8 cellular contexts compared by ENCODE assay signal in genomic region chr19:35142531-35143230, GRCh38.
DNase-seq lines count a peak whose midpoint lies in the region; ATAC-seq and TF ChIP-seq lines count a peak whose summit lies in the region.

No MANE protein-coding gene starts in this region.

- H3K4me3 ChIP-seq in HEK293 (ENCODE audit: low read depth, low read length) (no peak overlapping the region), astrocyte of the cerebellum (ENCODE audit: low read depth, low read length) (no peak overlapping the region)

- POLR2A ChIA-PET in HEK293 (lab: Yijun Ruan, JAX) = interaction anchor here (0.6 to 1.9 kb wide), 6 partner anchors 18 to 465 kb away, joined by 3 to 21 read pairs (median 6); partner anchors contain the start of gene ZNF302

- TF ChIP-seq CTCF in HEK293 (tag by site-specific recombination; IDR thresholded peaks at IDR 0.05) = peak; percentile 40; the same call in 1 of the 2 replicates
- TF ChIP-seq CTCF in astrocyte of the cerebellum (IDR thresholded peaks at IDR 0.05; ENCODE audit: low read depth, low read length, missing control alignments) = peak; percentile 20

- in situ Hi-C loops in astrocyte of the cerebellum (cut with HindIII; ENCODE audit: low sequenced_read_pairs) = no loop called here

- no peak overlapping the region for H3K27ac ChIP-seq in HEK293 (ENCODE audit: extremely low read depth, low read depth, low read length)

- H3K4me1 ChIP-seq in HEK293 (ENCODE audit: control insufficient read depth, insufficient read depth, low read length) = peaks cover 31% of the 10 kb centered on the region

- ATAC-seq in GM19023 (IDR thresholded peaks at IDR 0.05; ENCODE audit: unreplicated experiment) (no peak), HG03175 (IDR thresholded peaks at IDR 0.05; ENCODE audit: unreplicated experiment) (no peak)

- no peaks in the 10 kb centered on the region; a peak in 1 of 3 replicates for H3K36me3 ChIP-seq in HEK293 (ENCODE audit: control insufficient read depth in 2 of 2, insufficient read depth in 1 of 2, low read length in 2 of 2)

- DNase-seq in AG08396 (ENCODE audit: low spot score) = peak; percentile 68
- DNase-seq in T-helper 22 cell (ENCODE audit: low read depth) = peak; percentile 46
- DNase-seq in astrocyte of the cerebellum (ENCODE audit: low read depth) = no peak
- peak; percentile 25 for DNase-seq in kidney glomerular epithelial cell (lab: John Stamatoyannopoulos, UW)
- peak; percentile 59 for DNase-seq in stimulated activated CD8-positive, alpha-beta memory T cell treated with anti-CD3 and anti-CD28 coated beads, Interleukin-15, amount 100 ng/mL, for 1 hour (ENCODE audit: low read depth)

- CTCF ChIA-PET in HEK293 (lab: Yijun Ruan, JAX) = interaction anchor here (0.6 to 4.7 kb wide), 47 partner anchors 11 to 494 kb away, joined by 3 to 82 read pairs (median 7); partner anchors contain the start of genes FAM187B, FXYD3, FXYD5 and ZNF792

- no peaks in the 10 kb centered on the region for H3K9me3 ChIP-seq in HEK293 (ENCODE audit: control insufficient read depth, insufficient read depth, low read depth, low read length)

TF ChIP-seq in HEK293, 187 proteins besides CTCF, POLR2A, EP300 and RAD21 (continues in another document):
- TF ChIP-seq, protein P1, sequence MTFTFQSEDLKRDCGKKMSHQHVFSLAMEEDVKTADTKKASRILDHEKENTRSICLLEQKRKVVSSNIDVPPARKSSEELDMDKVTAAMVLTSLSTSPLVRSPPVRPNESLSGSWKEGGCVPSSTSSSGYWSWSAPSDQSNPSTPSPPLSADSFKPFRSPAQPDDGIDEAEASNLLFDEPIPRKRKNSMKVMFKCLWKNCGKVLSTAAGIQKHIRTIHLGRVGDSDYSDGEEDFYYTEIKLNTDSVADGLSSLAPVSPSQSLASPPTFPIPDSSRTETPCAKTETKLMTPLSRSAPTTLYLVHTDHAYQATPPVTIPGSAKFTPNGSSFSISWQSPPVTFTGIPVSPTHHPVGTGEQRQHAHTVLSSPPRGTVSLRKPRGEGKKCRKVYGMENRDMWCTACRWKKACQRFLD (tag by site-specific recombination; IDR thresholded peaks at IDR 0.05) = no peak
- TF ChIP-seq, protein P2, sequence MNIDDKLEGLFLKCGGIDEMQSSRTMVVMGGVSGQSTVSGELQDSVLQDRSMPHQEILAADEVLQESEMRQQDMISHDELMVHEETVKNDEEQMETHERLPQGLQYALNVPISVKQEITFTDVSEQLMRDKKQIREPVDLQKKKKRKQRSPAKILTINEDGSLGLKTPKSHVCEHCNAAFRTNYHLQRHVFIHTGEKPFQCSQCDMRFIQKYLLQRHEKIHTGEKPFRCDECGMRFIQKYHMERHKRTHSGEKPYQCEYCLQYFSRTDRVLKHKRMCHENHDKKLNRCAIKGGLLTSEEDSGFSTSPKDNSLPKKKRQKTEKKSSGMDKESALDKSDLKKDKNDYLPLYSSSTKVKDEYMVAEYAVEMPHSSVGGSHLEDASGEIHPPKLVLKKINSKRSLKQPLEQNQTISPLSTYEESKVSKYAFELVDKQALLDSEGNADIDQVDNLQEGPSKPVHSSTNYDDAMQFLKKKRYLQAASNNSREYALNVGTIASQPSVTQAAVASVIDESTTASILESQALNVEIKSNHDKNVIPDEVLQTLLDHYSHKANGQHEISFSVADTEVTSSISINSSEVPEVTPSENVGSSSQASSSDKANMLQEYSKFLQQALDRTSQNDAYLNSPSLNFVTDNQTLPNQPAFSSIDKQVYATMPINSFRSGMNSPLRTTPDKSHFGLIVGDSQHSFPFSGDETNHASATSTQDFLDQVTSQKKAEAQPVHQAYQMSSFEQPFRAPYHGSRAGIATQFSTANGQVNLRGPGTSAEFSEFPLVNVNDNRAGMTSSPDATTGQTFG (tag by site-specific recombination; IDR thresholded peaks at IDR 0.05; ENCODE audit: borderline replicate concordance) = no peak
- TF ChIP-seq EGR2 (tag by site-specific recombination; IDR thresholded peaks at IDR 0.05; ENCODE audit: low read depth) (peak; percentile 94), SALL2 (tag by site-specific recombination; IDR thresholded peaks at IDR 0.05; ENCODE audit: borderline replicate concordance) (peak; percentile 46; the same call in 1 of the 2 replicates), ZNF248 (tag by site-specific recombination; IDR thresholded peaks at IDR 0.05) (no peak), ZBTB44 (tag by site-specific recombination; IDR thresholded peaks at IDR 0.05) (no peak), ZNF132 (tag by site-specific recombination; IDR thresholded peaks at IDR 0.05; ENCODE audit: borderline replicate concordance) (no peak), SETDB1 (IDR thresholded peaks at IDR 0.05; ENCODE audit: insufficient read length, low read length) (no peak), ZNF473 (tag by site-specific recombination; IDR thresholded peaks at IDR 0.05) (no peak), ZNF23 (tag by site-specific recombination; IDR thresholded peaks at IDR 0.05; ENCODE audit: borderline replicate concordance) (no peak), ZNF214 (tag by site-specific recombination; IDR thresholded peaks at IDR 0.05; ENCODE audit: borderline replicate concordance) (no peak), OVOL3 (tag by site-specific recombination; IDR thresholded peaks at IDR 0.05) (no peak), ZBTB21 (tag by site-specific recombination; IDR thresholded peaks at IDR 0.05) (0 out of 2 replicates have a peak, but pooled peaks have one; percentile 16), ZNF830 (tag by site-specific recombination; IDR thresholded peaks at IDR 0.05; ENCODE audit: low read depth) (no peak), ZNF629 (tag by site-specific recombination; IDR thresholded peaks at IDR 0.05) (no peak), ZNF621 (tag by site-specific recombination; IDR thresholded peaks at IDR 0.05) (no peak), ZFHX2 (tag by site-specific recombination; conservative IDR thresholded peaks at IDR 0.05) (peak; percentile 97), ZNF585B (tag by site-specific recombination; IDR thresholded peaks at IDR 0.05) (no peak), YY1 (tag by site-specific recombination; IDR thresholded peaks at IDR 0.05) (no peak), REPIN1 (tag by site-specific recombination; IDR thresholded peaks at IDR 0.05; ENCODE audit: low read depth) (no peak), ZNF16 (tag by site-specific recombination; IDR thresholded peaks at IDR 0.05; ENCODE audit: low read depth) (no peak), ZNF146 (tag by site-specific recombination; IDR thresholded peaks at IDR 0.05) (0 out of 2 replicates have a peak, but pooled peaks have one; percentile 23), ZNF624 (tag by site-specific recombination; IDR thresholded peaks at IDR 0.05) (no peak), ZNF175 (tag by site-specific recombination; IDR thresholded peaks at IDR 0.05) (no peak), TRIM28 (IDR thresholded peaks at IDR 0.05; ENCODE audit: borderline replicate concordance, low read length) (no peak), ZBTB26 (tag by site-specific recombination; optimal IDR thresholded peaks at IDR 0.05) (no peak), ZNF777 (tag by site-specific recombination; IDR thresholded peaks at IDR 0.05; ENCODE audit: borderline replicate concordance) (no peak)
- TF ChIP-seq, protein P3, sequence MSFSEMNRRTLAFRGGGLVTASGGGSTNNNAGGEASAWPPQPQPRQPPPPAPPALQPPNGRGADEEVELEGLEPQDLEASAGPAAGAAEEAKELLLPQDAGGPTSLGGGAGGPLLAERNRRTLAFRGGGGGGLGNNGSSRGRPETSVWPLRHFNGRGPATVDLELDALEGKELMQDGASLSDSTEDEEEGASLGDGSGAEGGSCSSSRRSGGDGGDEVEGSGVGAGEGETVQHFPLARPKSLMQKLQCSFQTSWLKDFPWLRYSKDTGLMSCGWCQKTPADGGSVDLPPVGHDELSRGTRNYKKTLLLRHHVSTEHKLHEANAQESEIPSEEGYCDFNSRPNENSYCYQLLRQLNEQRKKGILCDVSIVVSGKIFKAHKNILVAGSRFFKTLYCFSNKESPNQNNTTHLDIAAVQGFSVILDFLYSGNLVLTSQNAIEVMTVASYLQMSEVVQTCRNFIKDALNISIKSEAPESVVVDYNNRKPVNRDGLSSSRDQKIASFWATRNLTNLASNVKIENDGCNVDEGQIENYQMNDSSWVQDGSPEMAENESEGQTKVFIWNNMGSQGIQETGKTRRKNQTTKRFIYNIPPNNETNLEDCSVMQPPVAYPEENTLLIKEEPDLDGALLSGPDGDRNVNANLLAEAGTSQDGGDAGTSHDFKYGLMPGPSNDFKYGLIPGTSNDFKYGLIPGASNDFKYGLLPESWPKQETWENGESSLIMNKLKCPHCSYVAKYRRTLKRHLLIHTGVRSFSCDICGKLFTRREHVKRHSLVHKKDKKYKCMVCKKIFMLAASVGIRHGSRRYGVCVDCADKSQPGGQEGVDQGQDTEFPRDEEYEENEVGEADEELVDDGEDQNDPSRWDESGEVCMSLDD (tag by site-specific recombination; IDR thresholded peaks at IDR 0.05) = peak; percentile 43; the same call in 1 of the 2 replicates
